Comparison of ENCODE assay signal across 8 cellular contexts in genomic region chr1:51189421-51190073, GRCh38. TPM values are rescaled to one million over a fixed set of nuclear protein-coding genes. Genes with fewer than 3 reads are reported as not detected.
DNase-seq lines count a peak whose midpoint lies in the region; ATAC-seq and TF ChIP-seq lines count a peak whose summit lies in the region.

No MANE protein-coding gene starts in this region.

- no peak overlapping the region for H3K4me3 ChIP-seq in choroid plexus epithelial cell (ENCODE audit: low read depth, low read length)

- H3K4me1 Mint-ChIP-seq in stimulated activated naive CD8-positive, alpha-beta T cell treated with anti-CD3 and anti-CD28 coated beads, Interleukin-15, amount 100 ng/mL, for 72 hours = no peaks in the 10 kb centered on the region

- no peak for ATAC-seq in stimulated activated naive CD8-positive, alpha-beta T cell treated with anti-CD3 and anti-CD28 coated beads, Interleukin-15, amount 100 ng/mL, for 72 hours
- ATAC-seq in GM19035 (IDR thresholded peaks at IDR 0.05; ENCODE audit: unreplicated experiment) = no peak

- no peaks in the 10 kb centered on the region for H3K27me3 Mint-ChIP-seq in stimulated activated naive CD8-positive, alpha-beta T cell treated with anti-CD3 and anti-CD28 coated beads, Interleukin-15, amount 100 ng/mL, for 72 hours

- TF ChIP-seq CTCF in GM12872 (IDR thresholded peaks at IDR 0.05; ENCODE audit: insufficient read depth, low read depth, low read length) (peak; percentile 78), choroid plexus epithelial cell (conservative IDR thresholded peaks at IDR 0.05; ENCODE audit: low read depth, low read length) (peak; percentile 90)

- DNase-seq in AG08396 (ENCODE audit: low spot score) (peak; percentile 72), NCI-H128 (lab: John Stamatoyannopoulos, UW; ENCODE audit: unreplicated experiment) (peak; percentile 31), SKM-1 (lab: John Stamatoyannopoulos, UW; ENCODE audit: unreplicated experiment) (peak; percentile 51), choroid plexus epithelial cell (ENCODE audit: low read depth) (peak; percentile 89), lung microvascular endothelial cell (ENCODE audit: low read depth in 2 of 2) (peak; percentile 75 to 87)
- DNase-seq in stimulated activated naive CD8-positive, alpha-beta T cell treated with anti-CD3 and anti-CD28 coated beads, Interleukin-15, amount 100 ng/mL, for 72 hours = peak; percentile 25 to 26

- no peak overlapping the region for H3K4me3 Mint-ChIP-seq in stimulated activated naive CD8-positive, alpha-beta T cell treated with anti-CD3 and anti-CD28 coated beads, Interleukin-15, amount 100 ng/mL, for 72 hours

- no peaks in the 10 kb centered on the region for H3K9me3 Mint-ChIP-seq in stimulated activated naive CD8-positive, alpha-beta T cell treated with anti-CD3 and anti-CD28 coated beads, Interleukin-15, amount 100 ng/mL, for 72 hours

- H3K27ac Mint-ChIP-seq in stimulated activated naive CD8-positive, alpha-beta T cell treated with anti-CD3 and anti-CD28 coated beads, Interleukin-15, amount 100 ng/mL, for 72 hours = no peak overlapping the region

RNA-seq across cellular contexts. Expression of gene RNF11, which starts 46.5 kb away (rescaled TPM):
- total RNA-seq in lung microvascular endothelial cell = 83.5 and 134 TPM in 2 replicates

Comparison
In these comparisons a context has a peak if more than half of its experiments do, and no peak if none do; other contexts are left out.
1. DNase-seq: peak in every context shown above with its lines; median percentile 89 in choroid plexus epithelial cell; 81 in lung microvascular endothelial cell; 72 in AG08396; 51 in SKM-1; 31 in NCI-H128; 26 in stimulated activated naive CD8-positive, alpha-beta T cell treated with anti-CD3 and anti-CD28 coated beads, Interleukin-15, amount 100 ng/mL, for 72 hours.